In the genomic region with DNA sequence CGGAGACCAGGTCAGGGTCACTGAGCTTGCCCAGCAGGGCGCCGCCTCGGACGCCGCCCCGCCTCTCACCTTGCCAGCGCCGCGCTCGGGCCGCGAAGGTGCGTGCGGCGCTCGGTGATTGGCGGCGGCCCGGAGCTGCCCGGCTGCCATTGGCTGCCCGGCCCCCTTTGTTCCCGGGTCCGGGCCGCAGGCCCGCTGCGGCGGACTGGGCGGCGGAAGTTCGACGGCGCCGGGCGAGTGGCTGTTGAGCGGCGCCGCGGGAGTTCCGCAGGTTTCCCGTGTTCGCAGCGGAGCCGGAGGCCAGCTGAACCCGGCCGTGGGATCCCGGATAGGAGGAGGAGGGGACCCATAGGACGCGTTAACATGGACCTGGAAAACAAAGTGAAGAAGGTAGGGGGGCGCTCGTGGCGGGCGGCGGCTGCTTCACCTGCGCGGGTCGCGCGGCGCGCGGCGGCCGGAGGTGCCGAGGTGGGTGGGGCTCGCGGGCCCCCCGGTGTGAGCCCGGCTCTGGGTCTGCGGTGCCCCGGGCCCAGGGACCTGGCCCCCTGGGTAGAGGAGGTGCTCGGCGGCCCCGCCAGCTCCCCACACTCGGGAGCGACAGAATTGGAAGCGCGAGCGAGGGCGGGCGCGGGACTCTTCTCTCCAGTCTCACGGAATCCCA, we compare ENCODE assay signal across 8 cellular contexts.
DNase-seq lines count a peak whose midpoint lies in the region; ATAC-seq lines count a peak whose summit lies in the region.

A gene with protein sequence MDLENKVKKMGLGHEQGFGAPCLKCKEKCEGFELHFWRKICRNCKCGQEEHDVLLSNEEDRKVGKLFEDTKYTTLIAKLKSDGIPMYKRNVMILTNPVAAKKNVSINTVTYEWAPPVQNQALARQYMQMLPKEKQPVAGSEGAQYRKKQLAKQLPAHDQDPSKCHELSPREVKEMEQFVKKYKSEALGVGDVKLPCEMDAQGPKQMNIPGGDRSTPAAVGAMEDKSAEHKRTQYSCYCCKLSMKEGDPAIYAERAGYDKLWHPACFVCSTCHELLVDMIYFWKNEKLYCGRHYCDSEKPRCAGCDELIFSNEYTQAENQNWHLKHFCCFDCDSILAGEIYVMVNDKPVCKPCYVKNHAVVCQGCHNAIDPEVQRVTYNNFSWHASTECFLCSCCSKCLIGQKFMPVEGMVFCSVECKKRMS (plus strand): TSS at position 195 of the 661 bp plus-strand sequence. CDS start 169 bp downstream, at position 364.

- DNase-seq in ELR (ENCODE audit: low read depth) = peak; percentile 45
- DNase-seq in Kasumi-1 (lab: John Stamatoyannopoulos, UW) = peak; percentile 50 to 51
- peak; percentile 46 for DNase-seq in T-helper 22 cell (ENCODE audit: low read depth)
- peak; percentile 92 for DNase-seq in astrocyte of the hippocampus (ENCODE audit: low read depth, low spot score)
- DNase-seq in iPS-NIHi11 (ENCODE audit: low spot score) = peak; percentile 95
- peak; percentile 46 to 56 for DNase-seq in stimulated activated CD4-positive, alpha-beta T cell treated with anti-CD3 and anti-CD28 coated beads, Interleukin-15, amount 100 ng/mL, for 1 hour (ENCODE audit: low read depth in 1 of 2, low spot score in 1 of 2)
- no peak for DNase-seq in cerebellar nuclear complex (lab: John Stamatoyannopoulos, UW)

- peak; percentile 86 for ATAC-seq in GM21723 (IDR thresholded peaks at IDR 0.05; ENCODE audit: unreplicated experiment)

Comparison
In these comparisons a context has a peak if more than half of its experiments do, and no peak if none do; other contexts are left out.
1. DNase-seq: peak in ELR (single experiment), Kasumi-1 (2 of 2), T-helper 22 cell (single experiment), astrocyte of the hippocampus (single experiment), iPS-NIHi11 (single experiment) and stimulated activated CD4-positive, alpha-beta T cell treated with anti-CD3 and anti-CD28 coated beads, Interleukin-15, amount 100 ng/mL, for 1 hour (2 of 2); none in cerebellar nuclear complex (0 of 2).